8 cellular contexts compared by ENCODE assay signal in genomic region chr1:74732960-74733615, GRCh38. TPM values are rescaled to one million over a fixed set of nuclear protein-coding genes. Genes with fewer than 3 reads are reported as not detected.
DNase-seq lines count a peak whose midpoint lies in the region; ATAC-seq and TF ChIP-seq lines count a peak whose summit lies in the region.

Gene CRYZ (minus strand): TSS chr1:74733050. CDS start chr1:74724821, 8,229 bp downstream.
Gene TYW3 (plus strand): TSS chr1:74733152. CDS start chr1:74733245, 93 bp downstream.

- H3K27ac Mint-ChIP-seq in chondrocyte (ENCODE audit: unreplicated experiment): peak within 1 kb of the TSS; percentile 95

- peak; percentile 52 for ATAC-seq in GM19043 (IDR thresholded peaks at IDR 0.05; ENCODE audit: low read depth, unreplicated experiment)
- peak; percentile 75 for ATAC-seq in HG03378 (IDR thresholded peaks at IDR 0.05; ENCODE audit: unreplicated experiment)

- H3K27me3 Mint-ChIP-seq in chondrocyte (ENCODE audit: low read depth): no peaks in the 10 kb centered on the region

- H3K4me3 Mint-ChIP-seq in chondrocyte (ENCODE audit: unreplicated experiment): peak within 1 kb of the TSS; percentile 78

- peaks cover 7% of the 10 kb centered on the region for H3K4me1 Mint-ChIP-seq in chondrocyte (ENCODE audit: low read depth)

- H3K9me3 Mint-ChIP-seq in chondrocyte (ENCODE audit: low read depth): peaks cover 4% of the 10 kb centered on the region

- peak; percentile 93 for DNase-seq in AG10803 (ENCODE audit: low read depth)
- DNase-seq in NCI-H510A (lab: John Stamatoyannopoulos, UW): peak; percentile 88
- peak; percentile 66 for DNase-seq in activated CD4-positive, alpha-beta T cell treated with anti-CD3 and anti-CD28 coated beads for 1 hour
- no peak for DNase-seq in chondrocyte (ENCODE audit: low spot score)
- DNase-seq in kidney tubule cell (ENCODE audit: low spot score): peak; percentile 96
- DNase-seq in stimulated activated CD4-positive, alpha-beta T cell treated with anti-CD3 and anti-CD28 coated beads, Interleukin-1b, Interleukin-23, amount 100 ng/mL, for 24 hours (ENCODE audit: low read depth in 4 of 4, low spot score in 1 of 4): peak; percentile 50 to 75 (median 66)

- no peaks in the 10 kb centered on the region for H3K36me3 Mint-ChIP-seq in chondrocyte (ENCODE audit: low read depth)

- peak; percentile 10; the same call in 1 of the 2 replicates for TF ChIP-seq CTCF in AG10803 (conservative IDR thresholded peaks at IDR 0.05; ENCODE audit: low read length)
- TF ChIP-seq CTCF in chondrocyte (IDR thresholded peaks at IDR 0.05): no peak

- H3K4me3 ChIP-seq in AG10803 (ENCODE audit: low read length): peak within 1 kb of the TSS; percentile 96

RNA-seq across cellular contexts. Expression of gene CRYZ, which starts in this region (rescaled TPM):
- total RNA-seq in chondrocyte: 4.8 to 8.5 TPM (median 6.7 TPM) in 3 replicates

RNA-seq across cellular contexts. Expression of gene TYW3, which starts in this region (rescaled TPM):
- total RNA-seq in chondrocyte: 3.6 to 7.3 TPM (median 4.3 TPM) in 3 replicates
